27 cellular contexts compared by ENCODE assay signal in the genomic region with DNA sequence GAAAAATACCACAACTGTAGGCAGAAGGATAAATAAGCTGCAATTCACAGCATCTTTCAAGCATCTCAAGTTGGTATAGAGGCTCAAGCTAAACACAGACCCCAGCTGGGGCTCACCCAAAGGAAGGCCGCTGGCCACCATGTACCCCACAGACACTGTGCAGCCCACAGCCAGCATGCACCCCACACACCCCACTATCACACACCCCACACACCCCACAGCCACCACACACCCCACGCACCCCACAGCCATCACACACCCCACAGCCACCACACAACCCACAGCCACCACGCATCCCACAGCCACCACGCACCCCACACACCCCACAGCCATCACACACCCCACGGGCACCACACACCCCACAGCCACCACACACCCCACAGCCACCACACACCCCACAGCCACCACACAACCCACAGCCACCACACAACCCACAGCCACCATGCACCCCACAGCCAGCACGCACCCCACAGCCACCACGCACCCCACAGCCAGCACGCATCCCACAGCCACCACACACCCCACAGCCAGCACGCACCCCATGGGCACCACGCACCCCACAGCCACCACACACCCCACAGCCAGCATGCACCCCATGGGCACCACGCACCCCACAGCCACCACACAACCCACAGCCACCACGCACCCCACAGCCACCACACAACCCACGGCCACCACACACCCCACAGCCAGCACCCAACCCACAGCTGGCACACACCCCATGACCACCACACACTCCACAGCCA.
DNase-seq lines count a peak whose midpoint lies in the region; ATAC-seq and TF ChIP-seq lines count a peak whose summit lies in the region.
"Had no signal": no experiment of that assay in that cellular context is flagged by ENCODE, and none has a peak within 500 bp of the region (broad histone marks: within the 10 kb centered on the region; RNA-seq: fewer than 3 reads in every experiment).

No MANE protein-coding gene starts in this region.

- no peaks in the 10 kb centered on the region for H3K4me1 Mint-ChIP-seq in activated naive CD4-positive, alpha-beta T cell treated with anti-CD3 and anti-CD28 coated beads, Interleukin-2, amount 10 ng/mL, durations not matched to agents 7 days and 5 days
- no peaks in the 10 kb centered on the region for H3K4me1 Mint-ChIP-seq in T-helper 2 cell treated with Interferon-gamma antibody and Interleukin-4, amounts not matched to agents 5 μg/mL and 100 μg/mL, for 36 hours (ENCODE audit: low read depth)
- H3K4me1 Mint-ChIP-seq in stimulated activated naive CD8-positive, alpha-beta T cell treated with anti-CD3 and anti-CD28 coated beads, Interleukin-15, amount 100 ng/mL, for 72 hours: no peaks in the 10 kb centered on the region
- H3K4me1 Mint-ChIP-seq: activated CD4-positive, alpha-beta T cell treated with anti-CD3 and anti-CD28 coated beads, Interleukin-2, amount 10 ng/mL, durations not matched to agents 24 days and 14 days; activated naive CD4-positive, alpha-beta T cell treated with anti-CD3 and anti-CD28 coated beads, Interleukin-2, amount 50 U/mL, for 24 hours; CD4-positive, alpha-beta memory T cell; GM23338; stimulated activated naive B cell treated with anti-CD40 and anti-IgM and Interleukin-4, amounts not matched to agents 10 μg/mL and 1 μg/mL and 100 μg/mL, for 72 hours had no signal

- H3K4me3 Mint-ChIP-seq in activated naive CD4-positive, alpha-beta T cell treated with anti-CD3 and anti-CD28 coated beads, Interleukin-2, amount 10 ng/mL, durations not matched to agents 7 days and 5 days: no peak overlapping the region
- H3K4me3 Mint-ChIP-seq in T-helper 2 cell treated with Interferon-gamma antibody and Interleukin-4, amounts not matched to agents 5 μg/mL and 100 μg/mL, for 36 hours: no peak overlapping the region
- H3K4me3 Mint-ChIP-seq in stimulated activated naive CD8-positive, alpha-beta T cell treated with anti-CD3 and anti-CD28 coated beads, Interleukin-15, amount 100 ng/mL, for 72 hours: no peak overlapping the region
- H3K4me3 Mint-ChIP-seq: activated CD4-positive, alpha-beta T cell treated with anti-CD3 and anti-CD28 coated beads, Interleukin-2, amount 10 ng/mL, durations not matched to agents 24 days and 14 days; activated naive CD4-positive, alpha-beta T cell treated with anti-CD3 and anti-CD28 coated beads, Interleukin-2, amount 50 U/mL, for 24 hours; activated T-helper 1 cell treated with anti-CD3 and anti-CD28 coated beads, Interleukin-12 subunit alpha, Interleukin-12 subunit beta, Interleukin-2, Interleukin-4 antibody, amounts not matched to agents 30 ng/mL and 10 ng/mL and 1 ng/mL, durations not matched to agents 14 hours and 24 hours and 36 hours; CD4-positive, alpha-beta memory T cell; GM23338; HFFc6; naive thymus-derived CD4-positive, alpha-beta T cell; stimulated activated naive B cell treated with anti-CD40 and anti-IgM and Interleukin-4, amounts not matched to agents 10 μg/mL and 1 μg/mL and 100 μg/mL, for 72 hours had no signal

- no peaks in the 10 kb centered on the region for H3K36me3 Mint-ChIP-seq in activated naive CD4-positive, alpha-beta T cell treated with anti-CD3 and anti-CD28 coated beads, Interleukin-2, amount 10 ng/mL, durations not matched to agents 7 days and 5 days
- H3K36me3 Mint-ChIP-seq in T-helper 2 cell treated with Interferon-gamma antibody and Interleukin-4, amounts not matched to agents 5 μg/mL and 100 μg/mL, for 36 hours (ENCODE audit: low read depth): peaks cover 3% of the 10 kb centered on the region
- H3K36me3 Mint-ChIP-seq: activated naive CD4-positive, alpha-beta T cell treated with anti-CD3 and anti-CD28 coated beads, Interleukin-2, amount 50 U/mL, for 24 hours; CD4-positive, alpha-beta memory T cell had no signal

- H3K4me3 ChIP-seq in left lung: no peak overlapping the region
- H3K4me3 ChIP-seq: coronary artery, GM23338, lower lobe of right lung, Peyer's patch, testis, vagina had no signal

- H3K36me3 ChIP-seq in left lung: peaks cover 0 to 6% of the 10 kb centered on the region in 2 donors
- H3K36me3 ChIP-seq: Peyer's patch, WERI-Rb-1 had no signal

- no peak overlapping the region for H3K27ac ChIP-seq in left lung
- H3K27ac ChIP-seq: coronary artery, lower lobe of right lung, Peyer's patch, testis, vagina, WERI-Rb-1 had no signal

- ATAC-seq in left lung: no peak
- ATAC-seq in stimulated activated naive CD8-positive, alpha-beta T cell treated with anti-CD3 and anti-CD28 coated beads, Interleukin-15, amount 100 ng/mL, for 72 hours: peak; percentile 54
- ATAC-seq in GM21786 (IDR thresholded peaks at IDR 0.05; ENCODE audit: unreplicated experiment): no peak
- ATAC-seq: GM23338; lower lobe of right lung; naive thymus-derived CD4-positive, alpha-beta T cell; stimulated activated naive B cell treated with anti-CD40 and anti-IgM and Interleukin-4, amounts not matched to agents 10 μg/mL and 1 μg/mL and 100 μg/mL, for 72 hours had no signal

- DNase-seq in activated naive CD4-positive, alpha-beta T cell treated with anti-CD3 and anti-CD28 coated beads, Interleukin-2, amount 10 ng/mL, durations not matched to agents 7 days and 5 days: peak; percentile 11
- DNase-seq in activated naive CD4-positive, alpha-beta T cell treated with anti-CD3 and anti-CD28 coated beads, Interleukin-2, amount 50 U/mL, for 16 hours: no peak
- no peak for DNase-seq in T-helper 2 cell treated with Interferon-gamma antibody and Interleukin-4, amounts not matched to agents 5 μg/mL and 100 μg/mL, for 36 hours (ENCODE audit: low spot score)
- DNase-seq in left lung (peak; percentile 10 to 45), SKM-1 treated with dmso at 0.1 percent for 144 hours (lab: John Stamatoyannopoulos, UW; ENCODE audit: unreplicated experiment) (no peak), amygdala (lab: John Stamatoyannopoulos, UW) (no peak)
- DNase-seq in stimulated activated naive CD8-positive, alpha-beta T cell treated with anti-CD3 and anti-CD28 coated beads, Interleukin-15, amount 100 ng/mL, for 72 hours: no peak
- DNase-seq: activated CD4-positive, alpha-beta T cell treated with anti-CD3 and anti-CD28 coated beads, Interleukin-2, amount 10 ng/mL, durations not matched to agents 24 days and 14 days; CD4-positive, alpha-beta memory T cell; HFFc6; naive thymus-derived CD4-positive, alpha-beta T cell; NCI-H1105; NCI-H187 treated with DMSO at 0.1 percent for 48 hours; NCI-H2171; NCI-H82; stimulated activated naive B cell treated with anti-CD40 and anti-IgM and Interleukin-4, amounts not matched to agents 10 μg/mL and 1 μg/mL and 100 μg/mL, for 72 hours; SW 1271; testis; WERI-Rb-1 had no signal

- H3K4me1 ChIP-seq in left lung: no peaks in the 10 kb centered on the region
- H3K4me1 ChIP-seq: lower lobe of right lung, Peyer's patch, testis, vagina had no signal

- peaks cover 2% of the 10 kb centered on the region for H3K9me3 Mint-ChIP-seq in activated naive CD4-positive, alpha-beta T cell treated with anti-CD3 and anti-CD28 coated beads, Interleukin-2, amount 10 ng/mL, durations not matched to agents 7 days and 5 days
- H3K9me3 Mint-ChIP-seq in T-helper 2 cell treated with Interferon-gamma antibody and Interleukin-4, amounts not matched to agents 5 μg/mL and 100 μg/mL, for 36 hours: no peaks in the 10 kb centered on the region
- H3K9me3 Mint-ChIP-seq in stimulated activated naive CD8-positive, alpha-beta T cell treated with anti-CD3 and anti-CD28 coated beads, Interleukin-15, amount 100 ng/mL, for 72 hours: no peaks in the 10 kb centered on the region
- H3K9me3 Mint-ChIP-seq: activated CD4-positive, alpha-beta T cell treated with anti-CD3 and anti-CD28 coated beads, Interleukin-2, amount 10 ng/mL, durations not matched to agents 24 days and 14 days; activated naive CD4-positive, alpha-beta T cell treated with anti-CD3 and anti-CD28 coated beads, Interleukin-2, amount 50 U/mL, for 24 hours; activated T-helper 1 cell treated with anti-CD3 and anti-CD28 coated beads, Interleukin-12 subunit alpha, Interleukin-12 subunit beta, Interleukin-2, Interleukin-4 antibody, amounts not matched to agents 30 ng/mL and 10 ng/mL and 1 ng/mL, durations not matched to agents 14 hours and 24 hours and 36 hours; CD4-positive, alpha-beta memory T cell; naive thymus-derived CD4-positive, alpha-beta T cell; stimulated activated naive B cell treated with anti-CD40 and anti-IgM and Interleukin-4, amounts not matched to agents 10 μg/mL and 1 μg/mL and 100 μg/mL, for 72 hours had no signal

- CTCF ChIA-PET in activated naive CD4-positive, alpha-beta T cell treated with anti-CD3 and anti-CD28 coated beads, Interleukin-2, amount 10 ng/mL, durations not matched to agents 7 days and 5 days (lab: Charles Lee): no interaction called here

- H3K27me3 ChIP-seq in left lung: no peaks in the 10 kb centered on the region
- H3K27me3 ChIP-seq: Peyer's patch, testis, vagina had no signal

- intact Hi-C loops in left lung (cut with DNase I): no loop called here

- H3K27me3 Mint-ChIP-seq in activated naive CD4-positive, alpha-beta T cell treated with anti-CD3 and anti-CD28 coated beads, Interleukin-2, amount 10 ng/mL, durations not matched to agents 7 days and 5 days: peaks cover 12% of the 10 kb centered on the region
- no peaks in the 10 kb centered on the region for H3K27me3 Mint-ChIP-seq in T-helper 2 cell treated with Interferon-gamma antibody and Interleukin-4, amounts not matched to agents 5 μg/mL and 100 μg/mL, for 36 hours (ENCODE audit: low read depth)
- no peaks in the 10 kb centered on the region for H3K27me3 Mint-ChIP-seq in stimulated activated naive CD8-positive, alpha-beta T cell treated with anti-CD3 and anti-CD28 coated beads, Interleukin-15, amount 100 ng/mL, for 72 hours
- H3K27me3 Mint-ChIP-seq: activated CD4-positive, alpha-beta T cell treated with anti-CD3 and anti-CD28 coated beads, Interleukin-2, amount 10 ng/mL, durations not matched to agents 24 days and 14 days; activated naive CD4-positive, alpha-beta T cell treated with anti-CD3 and anti-CD28 coated beads, Interleukin-2, amount 50 U/mL, for 24 hours; naive thymus-derived CD4-positive, alpha-beta T cell had no signal

- TF ChIP-seq CTCF in left lung (IDR thresholded peaks at IDR 0.05): no peak

- no peak overlapping the region for H3K27ac Mint-ChIP-seq in activated naive CD4-positive, alpha-beta T cell treated with anti-CD3 and anti-CD28 coated beads, Interleukin-2, amount 10 ng/mL, durations not matched to agents 7 days and 5 days
- peak overlapping the region; percentile 16 for H3K27ac Mint-ChIP-seq in T-helper 2 cell treated with Interferon-gamma antibody and Interleukin-4, amounts not matched to agents 5 μg/mL and 100 μg/mL, for 36 hours
- H3K27ac Mint-ChIP-seq in stimulated activated naive CD8-positive, alpha-beta T cell treated with anti-CD3 and anti-CD28 coated beads, Interleukin-15, amount 100 ng/mL, for 72 hours: peak overlapping the region in 1 of 2 donors; percentile 9
- H3K27ac Mint-ChIP-seq: activated CD4-positive, alpha-beta T cell treated with anti-CD3 and anti-CD28 coated beads, Interleukin-2, amount 10 ng/mL, durations not matched to agents 24 days and 14 days; activated naive CD4-positive, alpha-beta T cell treated with anti-CD3 and anti-CD28 coated beads, Interleukin-2, amount 50 U/mL, for 24 hours; activated T-helper 1 cell treated with anti-CD3 and anti-CD28 coated beads, Interleukin-12 subunit alpha, Interleukin-12 subunit beta, Interleukin-2, Interleukin-4 antibody, amounts not matched to agents 30 ng/mL and 10 ng/mL and 1 ng/mL, durations not matched to agents 14 hours and 24 hours and 36 hours; GM23338; HFFc6; naive thymus-derived CD4-positive, alpha-beta T cell; stimulated activated naive B cell treated with anti-CD40 and anti-IgM and Interleukin-4, amounts not matched to agents 10 μg/mL and 1 μg/mL and 100 μg/mL, for 72 hours had no signal

- no peaks in the 10 kb centered on the region for H3K9me3 ChIP-seq in left lung
- H3K9me3 ChIP-seq: lower lobe of right lung, Peyer's patch, testis, vagina had no signal

Comparison
In these comparisons a context has a peak if more than half of its experiments do, and no peak if none do; other contexts are left out.
1. DNase-seq: peak in activated naive CD4-positive, alpha-beta T cell treated with anti-CD3 and anti-CD28 coated beads, Interleukin-2, amount 10 ng/mL, durations not matched to agents 7 days and 5 days (single experiment) and left lung (2 of 2); none in activated naive CD4-positive, alpha-beta T cell treated with anti-CD3 and anti-CD28 coated beads, Interleukin-2, amount 50 U/mL, for 16 hours (single experiment), T-helper 2 cell treated with Interferon-gamma antibody and Interleukin-4, amounts not matched to agents 5 μg/mL and 100 μg/mL, for 36 hours (single experiment), stimulated activated naive CD8-positive, alpha-beta T cell treated with anti-CD3 and anti-CD28 coated beads, Interleukin-15, amount 100 ng/mL, for 72 hours (0 of 2), SKM-1 treated with dmso at 0.1 percent for 144 hours (single experiment) and amygdala (0 of 56).